Comparison of ENCODE assay signal across 8 cellular contexts in genomic region chr10:62047240-62047897, GRCh38.
DNase-seq lines count a peak whose midpoint lies in the region; ATAC-seq and TF ChIP-seq lines count a peak whose summit lies in the region.

No MANE protein-coding gene starts in this region.

- no peaks in the 10 kb centered on the region for H3K79me2 ChIP-seq in neural progenitor cell (ENCODE audit: low read depth)

- H4K20me1 ChIP-seq in neural progenitor cell (ENCODE audit: low read depth), result no peaks in the 10 kb centered on the region

- POLR2A ChIA-PET in CD8-positive, alpha-beta T cell (lab: Charles Lee), result interaction anchor here (0.7 to 1.5 kb wide), 2 partner anchors 9 to 147 kb away, joined by 3 to 6 read pairs; no protein-coding TSS in a partner anchor

- no peaks in the 10 kb centered on the region for H3K27me3 ChIP-seq in CD8-positive, alpha-beta T cell (ENCODE audit: insufficient read depth, low read length)
- H3K27me3 ChIP-seq in brain microvascular endothelial cell (replicated peaks), result no peaks in the 10 kb centered on the region
- H3K27me3 ChIP-seq in neural progenitor cell, result peaks cover 11% of the 10 kb centered on the region

- TF ChIP-seq CTCF in CD8-positive, alpha-beta T cell (IDR thresholded peaks at IDR 0.05), result no peak
- TF ChIP-seq CTCF in brain microvascular endothelial cell (IDR thresholded peaks at IDR 0.05; ENCODE audit: low read depth, low read length, missing control alignments) (no peak), neural progenitor cell (IDR thresholded peaks at IDR 0.05) (no peak)

- intact Hi-C loops in CD8-positive, alpha-beta T cell (cut with DNase I, micrococcal nuclease), result loop anchor here in 1 of 2 experiments (10.0 kb wide), 1 partner anchor 1107 kb away; no protein-coding TSS in a partner anchor

- H3K27me3 Mint-ChIP-seq in CD8-positive, alpha-beta T cell (ENCODE audit: low read depth), result no peaks in the 10 kb centered on the region
- H3K27me3 Mint-ChIP-seq in neural progenitor cell (ENCODE audit: insufficient read depth, low read depth), result peaks cover 2% of the 10 kb centered on the region

- no peak overlapping the region for H3K4me2 ChIP-seq in neural progenitor cell

- H3K4me3 Mint-ChIP-seq in CD8-positive, alpha-beta T cell, result peak overlapping the region; percentile 74
- H3K4me3 Mint-ChIP-seq in neural progenitor cell, result no peak overlapping the region

- no peak overlapping the region for H3K9ac ChIP-seq in neural progenitor cell

- peaks cover 80% of the 10 kb centered on the region for H3K4me1 Mint-ChIP-seq in CD8-positive, alpha-beta T cell (ENCODE audit: low read depth)
- peaks cover 72% of the 10 kb centered on the region for H3K4me1 Mint-ChIP-seq in neural progenitor cell

- no peaks in the 10 kb centered on the region for H3K36me3 ChIP-seq in CD8-positive, alpha-beta T cell (ENCODE audit: insufficient read depth, low read length)
- H3K36me3 ChIP-seq in brain microvascular endothelial cell (replicated peaks), result peaks cover 7% of the 10 kb centered on the region
- no peaks in the 10 kb centered on the region for H3K36me3 ChIP-seq in neural progenitor cell

- in situ Hi-C loops in brain microvascular endothelial cell (cut with HindIII; ENCODE audit: low pct_ligation_motif_present, low sequenced_read_pairs), result no loop called here

- peaks cover 20% of the 10 kb centered on the region for H3K36me3 Mint-ChIP-seq in CD8-positive, alpha-beta T cell
- peaks cover 1% of the 10 kb centered on the region for H3K36me3 Mint-ChIP-seq in neural progenitor cell

- no peak overlapping the region for H2AFZ ChIP-seq in neural progenitor cell (replicated peaks)

- no peaks in the 10 kb centered on the region for H3F3A ChIP-seq in neural progenitor cell (ENCODE audit: low read depth)

- H3K9me3 ChIP-seq in CD8-positive, alpha-beta T cell (ENCODE audit: low read length), result no peaks in the 10 kb centered on the region
- H3K9me3 ChIP-seq in neural progenitor cell (ENCODE audit: low read depth), result no peaks in the 10 kb centered on the region

- CTCF ChIA-PET in CD8-positive, alpha-beta T cell (lab: Charles Lee), result interaction anchor here (0.5 to 1.5 kb wide), 3 partner anchors 9 to 392 kb away, joined by 3 to 6 read pairs (median 3); no protein-coding TSS in a partner anchor

- peaks cover 47% of the 10 kb centered on the region for H3K4me1 ChIP-seq in CD8-positive, alpha-beta T cell (ENCODE audit: insufficient read depth, low read length)
- peaks cover 11% of the 10 kb centered on the region for H3K4me1 ChIP-seq in neural progenitor cell

- H3K27ac ChIP-seq in CD8-positive, alpha-beta T cell (ENCODE audit: low read depth, low read length), result no peak overlapping the region
- peak overlapping the region; percentile 92 for H3K27ac ChIP-seq in brain microvascular endothelial cell
- H3K27ac ChIP-seq in neural progenitor cell, result no peak overlapping the region

- peak overlapping the region; percentile 86 for H3K27ac Mint-ChIP-seq in CD8-positive, alpha-beta T cell
- H3K27ac Mint-ChIP-seq in neural progenitor cell, result peak overlapping the region; percentile 88

- no peak for ATAC-seq in CD8-positive, alpha-beta T cell
- ATAC-seq in HG02973 (IDR thresholded peaks at IDR 0.05; ENCODE audit: unreplicated experiment) (peak; percentile 18), GM18873 (IDR thresholded peaks at IDR 0.05; ENCODE audit: low FRiP score, unreplicated experiment) (no peak), GM18907 (IDR thresholded peaks at IDR 0.05; ENCODE audit: unreplicated experiment) (no peak), GM21423 (IDR thresholded peaks at IDR 0.05; ENCODE audit: unreplicated experiment) (no peak)

- no peaks in the 10 kb centered on the region for H3K9me3 Mint-ChIP-seq in CD8-positive, alpha-beta T cell
- H3K9me3 Mint-ChIP-seq in neural progenitor cell, result no peaks in the 10 kb centered on the region

- no peak for DNase-seq in CD8-positive, alpha-beta T cell
- DNase-seq in brain microvascular endothelial cell, result peak; percentile 73
- no peak for DNase-seq in neural progenitor cell (ENCODE audit: low spot score)
- no peak for DNase-seq in cortex of kidney (lab: John Stamatoyannopoulos, UW)

- H3K4me3 ChIP-seq in CD8-positive, alpha-beta T cell (ENCODE audit: low read depth, low read length), result no peak overlapping the region
- H3K4me3 ChIP-seq in brain microvascular endothelial cell (ENCODE audit: low read depth, low read length) (no peak overlapping the region), neural progenitor cell (no peak overlapping the region)
